In the genomic region with DNA sequence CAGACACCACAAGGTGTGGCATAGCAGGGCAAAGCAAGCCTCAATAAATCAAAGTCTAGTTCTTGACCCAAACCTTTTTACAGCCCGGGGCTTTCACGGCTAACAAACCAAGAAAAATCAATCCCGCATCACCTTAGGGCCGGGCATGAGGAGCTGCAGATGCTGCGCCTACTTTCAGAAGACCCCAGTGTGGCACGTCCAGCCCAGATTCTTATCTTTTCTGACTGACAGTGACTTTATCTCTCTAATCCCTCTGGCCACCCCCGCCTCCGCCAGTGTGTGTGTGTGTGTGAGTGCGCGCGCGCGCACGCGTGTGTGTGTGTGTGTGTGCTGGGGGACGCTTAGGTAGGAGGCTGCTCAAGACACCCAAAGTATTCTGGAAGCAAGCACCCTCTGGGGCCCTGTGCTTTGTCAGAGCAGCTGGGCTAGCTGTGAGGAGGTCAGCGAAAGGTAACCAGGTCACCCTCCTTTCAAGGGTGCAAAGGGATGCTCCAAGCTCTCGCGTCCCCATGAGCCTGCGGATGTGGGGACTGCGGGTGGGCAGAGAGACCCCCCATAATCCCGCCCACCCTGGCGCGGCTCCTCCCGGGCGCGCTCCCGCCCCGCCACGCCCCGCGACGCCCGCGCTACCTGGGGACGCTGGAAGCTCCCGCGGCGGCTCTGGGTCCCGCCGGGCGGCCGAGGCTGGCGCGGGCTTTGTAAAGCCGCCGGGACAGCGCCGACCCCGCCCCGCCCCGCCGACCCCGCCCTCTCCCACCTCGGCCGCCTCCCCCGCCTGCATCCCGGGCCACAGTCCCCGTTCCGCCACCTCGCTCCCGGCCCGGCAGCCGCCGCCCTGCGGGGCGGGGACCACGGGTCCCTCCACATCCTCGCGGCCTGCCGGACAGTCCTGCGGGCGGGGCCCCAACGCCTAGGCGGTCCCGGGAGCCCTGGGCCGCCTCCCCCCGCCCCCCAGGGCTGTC, we compare ENCODE assay signal across 1 cellular context.
TF ChIP-seq lines count a peak whose summit lies in the region.

No MANE protein-coding gene starts in this region.

TF ChIP-seq in K562, 482 proteins besides CTCF, POLR2A, EP300 and RAD21 (continued from another document and continues in another):
- 0 out of 2 replicates have a peak, but pooled peaks have one; percentile 18 for TF ChIP-seq SMAD4 (CRISPR knock-in tag; conservative IDR thresholded peaks at IDR 0.05)
- 0 out of 2 replicates have a peak, but pooled peaks have one; percentile 36 for TF ChIP-seq DIDO1 (tag; IDR thresholded peaks at IDR 0.05; ENCODE audit: low read depth)
- no peak for TF ChIP-seq SMAD2 (IDR thresholded peaks at IDR 0.05; ENCODE audit: low read depth, low read length)
- TF ChIP-seq ZNF165 (CRISPR knock-in tag; IDR thresholded peaks at IDR 0.05; ENCODE audit: borderline replicate concordance): no peak
- TF ChIP-seq KDM5B (IDR thresholded peaks at IDR 0.05; ENCODE audit: insufficient replicate concordance, low read depth, low read length): no peak
- peak; percentile 67 for TF ChIP-seq MEIS2 (IDR thresholded peaks at IDR 0.05; ENCODE audit: partially characterized antibody)
- TF ChIP-seq ZNF280A (IDR thresholded peaks at IDR 0.05; ENCODE audit: low read depth, partially characterized antibody): no peak
- no peak for TF ChIP-seq ARNT (IDR thresholded peaks at IDR 0.05)
- TF ChIP-seq CBFA2T2 (conservative IDR thresholded peaks at IDR 0.05): peak; percentile 2; the same call in 1 of the 2 replicates
- no peak for TF ChIP-seq ZBTB9 (CRISPR knock-in tag; IDR thresholded peaks at IDR 0.05)
- TF ChIP-seq PHF21A (IDR thresholded peaks at IDR 0.05; ENCODE audit: borderline replicate concordance, low read depth): peak; percentile 41; the same call in 1 of the 2 replicates
- TF ChIP-seq CBX3 (IDR thresholded peaks at IDR 0.05; ENCODE audit: borderline replicate concordance in 1 of 2, low read length in 2 of 2): no peak
- TF ChIP-seq PPARD (CRISPR knock-in tag; IDR thresholded peaks at IDR 0.05): no peak
- TF ChIP-seq KAT2B (IDR thresholded peaks at IDR 0.05; ENCODE audit: low read depth, low read length): no peak
- no peak for TF ChIP-seq POU5F1 (IDR thresholded peaks at IDR 0.05; ENCODE audit: borderline replicate concordance, low read depth, low read length, partially characterized antibody)
- TF ChIP-seq ZNF507 (tag; conservative IDR thresholded peaks at IDR 0.05): no peak
- TF ChIP-seq ZEB2 (IDR thresholded peaks at IDR 0.05): no peak
- TF ChIP-seq, protein P1, sequence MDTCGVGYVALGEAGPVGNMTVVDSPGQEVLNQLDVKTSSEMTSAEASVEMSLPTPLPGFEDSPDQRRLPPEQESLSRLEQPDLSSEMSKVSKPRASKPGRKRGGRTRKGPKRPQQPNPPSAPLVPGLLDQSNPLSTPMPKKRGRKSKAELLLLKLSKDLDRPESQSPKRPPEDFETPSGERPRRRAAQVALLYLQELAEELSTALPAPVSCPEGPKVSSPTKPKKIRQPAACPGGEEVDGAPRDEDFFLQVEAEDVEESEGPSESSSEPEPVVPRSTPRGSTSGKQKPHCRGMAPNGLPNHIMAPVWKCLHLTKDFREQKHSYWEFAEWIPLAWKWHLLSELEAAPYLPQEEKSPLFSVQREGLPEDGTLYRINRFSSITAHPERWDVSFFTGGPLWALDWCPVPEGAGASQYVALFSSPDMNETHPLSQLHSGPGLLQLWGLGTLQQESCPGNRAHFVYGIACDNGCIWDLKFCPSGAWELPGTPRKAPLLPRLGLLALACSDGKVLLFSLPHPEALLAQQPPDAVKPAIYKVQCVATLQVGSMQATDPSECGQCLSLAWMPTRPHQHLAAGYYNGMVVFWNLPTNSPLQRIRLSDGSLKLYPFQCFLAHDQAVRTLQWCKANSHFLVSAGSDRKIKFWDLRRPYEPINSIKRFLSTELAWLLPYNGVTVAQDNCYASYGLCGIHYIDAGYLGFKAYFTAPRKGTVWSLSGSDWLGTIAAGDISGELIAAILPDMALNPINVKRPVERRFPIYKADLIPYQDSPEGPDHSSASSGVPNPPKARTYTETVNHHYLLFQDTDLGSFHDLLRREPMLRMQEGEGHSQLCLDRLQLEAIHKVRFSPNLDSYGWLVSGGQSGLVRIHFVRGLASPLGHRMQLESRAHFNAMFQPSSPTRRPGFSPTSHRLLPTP (IDR thresholded peaks at IDR 0.05; ENCODE audit: borderline replicate concordance, extremely low read depth, insufficient read length): no peak
- TF ChIP-seq, protein P2, sequence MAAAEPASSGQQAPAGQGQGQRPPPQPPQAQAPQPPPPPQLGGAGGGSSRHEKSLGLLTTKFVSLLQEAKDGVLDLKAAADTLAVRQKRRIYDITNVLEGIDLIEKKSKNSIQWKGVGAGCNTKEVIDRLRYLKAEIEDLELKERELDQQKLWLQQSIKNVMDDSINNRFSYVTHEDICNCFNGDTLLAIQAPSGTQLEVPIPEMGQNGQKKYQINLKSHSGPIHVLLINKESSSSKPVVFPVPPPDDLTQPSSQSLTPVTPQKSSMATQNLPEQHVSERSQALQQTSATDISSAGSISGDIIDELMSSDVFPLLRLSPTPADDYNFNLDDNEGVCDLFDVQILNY (CRISPR knock-in tag; IDR thresholded peaks at IDR 0.05): no peak
- TF ChIP-seq NCOA6 (IDR thresholded peaks at IDR 0.05): no peak
- no peak for TF ChIP-seq ZNF764 (CRISPR knock-in tag; IDR thresholded peaks at IDR 0.05; ENCODE audit: low read depth)
- TF ChIP-seq, protein P3, sequence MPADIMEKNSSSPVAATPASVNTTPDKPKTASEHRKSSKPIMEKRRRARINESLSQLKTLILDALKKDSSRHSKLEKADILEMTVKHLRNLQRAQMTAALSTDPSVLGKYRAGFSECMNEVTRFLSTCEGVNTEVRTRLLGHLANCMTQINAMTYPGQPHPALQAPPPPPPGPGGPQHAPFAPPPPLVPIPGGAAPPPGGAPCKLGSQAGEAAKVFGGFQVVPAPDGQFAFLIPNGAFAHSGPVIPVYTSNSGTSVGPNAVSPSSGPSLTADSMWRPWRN (IDR thresholded peaks at IDR 0.05; ENCODE audit: low read depth): no peak
- no peak for TF ChIP-seq GATA2 (CRISPR knock-in tag; IDR thresholded peaks at IDR 0.05)
- TF ChIP-seq HNRNPLL (IDR thresholded peaks at IDR 0.05; ENCODE audit: low read depth, low read length, poor library complexity, severe bottlenecking): no peak
- TF ChIP-seq ZNF24 (IDR thresholded peaks at IDR 0.05): no peak
- TF ChIP-seq, protein P4, sequence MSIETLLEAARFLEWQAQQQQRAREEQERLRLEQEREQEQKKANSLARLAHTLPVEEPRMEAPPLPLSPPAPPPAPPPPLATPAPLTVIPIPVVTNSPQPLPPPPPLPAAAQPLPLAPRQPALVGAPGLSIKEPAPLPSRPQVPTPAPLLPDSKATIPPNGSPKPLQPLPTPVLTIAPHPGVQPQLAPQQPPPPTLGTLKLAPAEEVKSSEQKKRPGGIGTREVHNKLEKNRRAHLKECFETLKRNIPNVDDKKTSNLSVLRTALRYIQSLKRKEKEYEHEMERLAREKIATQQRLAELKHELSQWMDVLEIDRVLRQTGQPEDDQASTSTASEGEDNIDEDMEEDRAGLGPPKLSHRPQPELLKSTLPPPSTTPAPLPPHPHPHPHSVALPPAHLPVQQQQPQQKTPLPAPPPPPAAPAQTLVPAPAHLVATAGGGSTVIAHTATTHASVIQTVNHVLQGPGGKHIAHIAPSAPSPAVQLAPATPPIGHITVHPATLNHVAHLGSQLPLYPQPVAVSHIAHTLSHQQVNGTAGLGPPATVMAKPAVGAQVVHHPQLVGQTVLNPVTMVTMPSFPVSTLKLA (conservative IDR thresholded peaks at IDR 0.05): 0 out of 4 replicates have a peak, but pooled peaks of 1 of the 2 experiments have one; percentile 28
- no peak for TF ChIP-seq NFIC (IDR thresholded peaks at IDR 0.05)
- no peak for TF ChIP-seq ZNF707 (CRISPR knock-in tag; conservative IDR thresholded peaks at IDR 0.05)
- no peak for TF ChIP-seq GABPB2 (CRISPR knock-in tag; conservative IDR thresholded peaks at IDR 0.05)
- TF ChIP-seq RAD51 (IDR thresholded peaks at IDR 0.05; ENCODE audit: borderline replicate concordance, low read depth): no peak
- TF ChIP-seq, protein P5, sequence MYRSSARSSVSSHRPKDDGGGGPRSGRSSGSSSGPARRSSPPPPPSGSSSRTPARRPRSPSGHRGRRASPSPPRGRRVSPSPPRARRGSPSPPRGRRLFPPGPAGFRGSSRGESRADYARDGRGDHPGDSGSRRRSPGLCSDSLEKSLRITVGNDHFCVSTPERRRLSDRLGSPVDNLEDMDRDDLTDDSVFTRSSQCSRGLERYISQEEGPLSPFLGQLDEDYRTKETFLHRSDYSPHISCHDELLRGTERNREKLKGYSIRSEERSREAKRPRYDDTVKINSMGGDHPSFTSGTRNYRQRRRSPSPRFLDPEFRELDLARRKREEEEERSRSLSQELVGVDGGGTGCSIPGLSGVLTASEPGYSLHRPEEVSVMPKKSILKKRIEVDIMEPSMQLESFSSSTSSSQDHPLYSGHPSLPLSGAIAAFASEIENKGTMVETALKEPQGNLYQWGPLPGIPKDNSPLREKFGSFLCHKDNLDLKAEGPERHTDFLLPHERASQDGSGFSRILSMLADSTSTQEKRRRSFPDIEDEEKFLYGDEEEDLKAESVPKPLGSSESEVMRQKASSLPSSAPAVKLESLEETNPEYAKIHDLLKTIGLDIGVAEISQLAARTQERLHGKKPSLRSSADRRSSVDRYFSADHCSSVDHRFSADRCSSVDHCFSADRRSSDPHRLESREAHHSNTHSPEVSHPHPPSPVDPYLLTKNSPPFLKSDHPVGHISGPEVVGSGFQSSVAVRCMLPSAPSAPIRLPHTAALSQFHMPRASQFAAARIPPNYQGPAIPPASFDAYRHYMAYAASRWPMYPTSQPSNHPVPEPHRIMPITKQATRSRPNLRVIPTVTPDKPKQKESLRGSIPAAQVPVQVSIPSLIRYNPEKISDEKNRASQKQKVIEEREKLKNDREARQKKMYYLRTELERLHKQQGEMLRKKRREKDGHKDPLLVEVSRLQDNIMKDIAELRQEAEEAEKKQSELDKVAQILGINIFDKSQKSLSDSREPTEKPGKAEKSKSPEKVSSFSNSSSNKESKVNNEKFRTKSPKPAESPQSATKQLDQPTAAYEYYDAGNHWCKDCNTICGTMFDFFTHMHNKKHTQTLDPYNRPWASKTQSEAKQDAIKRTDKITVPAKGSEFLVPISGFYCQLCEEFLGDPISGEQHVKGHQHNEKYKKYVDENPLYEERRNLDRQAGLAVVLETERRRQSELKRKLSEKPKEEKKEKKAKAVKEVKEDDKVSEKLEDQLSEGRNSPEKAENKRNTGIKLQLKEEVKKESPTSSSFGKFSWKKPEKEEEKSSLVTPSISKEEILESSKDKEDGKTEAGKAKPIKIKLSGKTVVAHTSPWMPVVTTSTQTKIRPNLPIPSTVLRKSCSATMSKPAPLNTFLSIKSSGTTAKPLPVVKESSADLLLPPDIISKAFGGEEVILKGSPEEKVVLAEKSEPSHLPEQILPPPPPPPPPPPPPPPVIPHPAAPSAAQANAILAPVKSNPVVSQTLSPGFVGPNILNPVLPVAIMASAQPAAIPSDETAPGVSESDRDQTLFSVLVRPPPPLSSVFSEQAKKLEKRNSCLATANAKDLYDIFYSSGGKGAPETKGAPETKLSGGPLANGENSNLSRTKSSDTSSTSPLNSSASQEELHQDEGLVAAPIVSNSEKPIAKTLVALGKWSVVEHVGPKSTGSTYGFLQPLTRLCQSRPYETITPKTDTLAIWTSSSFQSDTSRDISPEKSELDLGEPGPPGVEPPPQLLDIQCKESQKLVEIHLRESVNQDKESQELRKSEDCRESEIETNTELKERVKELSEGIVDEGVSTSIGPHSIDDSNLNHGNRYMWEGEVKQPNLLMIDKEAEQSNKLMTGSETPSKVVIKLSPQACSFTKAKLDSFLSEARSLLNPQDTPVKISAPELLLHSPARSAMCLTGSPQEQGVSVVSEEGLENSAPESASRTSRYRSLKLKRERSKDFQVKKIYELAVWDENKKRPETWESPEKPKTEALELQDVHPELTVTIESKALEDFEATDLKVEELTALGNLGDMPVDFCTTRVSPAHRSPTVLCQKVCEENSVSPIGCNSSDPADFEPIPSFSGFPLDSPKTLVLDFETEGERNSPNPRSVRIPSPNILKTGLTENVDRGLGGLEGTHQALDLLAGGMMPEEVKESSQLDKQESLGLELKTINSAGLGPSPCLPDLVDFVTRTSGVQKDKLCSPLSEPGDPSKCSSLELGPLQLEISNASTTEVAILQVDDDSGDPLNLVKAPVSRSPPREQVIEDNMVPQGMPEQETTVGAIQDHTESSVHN (IDR thresholded peaks at IDR 0.05; ENCODE audit: borderline replicate concordance in 1 of 2, low read depth in 1 of 2): no peak
- TF ChIP-seq, protein P6, sequence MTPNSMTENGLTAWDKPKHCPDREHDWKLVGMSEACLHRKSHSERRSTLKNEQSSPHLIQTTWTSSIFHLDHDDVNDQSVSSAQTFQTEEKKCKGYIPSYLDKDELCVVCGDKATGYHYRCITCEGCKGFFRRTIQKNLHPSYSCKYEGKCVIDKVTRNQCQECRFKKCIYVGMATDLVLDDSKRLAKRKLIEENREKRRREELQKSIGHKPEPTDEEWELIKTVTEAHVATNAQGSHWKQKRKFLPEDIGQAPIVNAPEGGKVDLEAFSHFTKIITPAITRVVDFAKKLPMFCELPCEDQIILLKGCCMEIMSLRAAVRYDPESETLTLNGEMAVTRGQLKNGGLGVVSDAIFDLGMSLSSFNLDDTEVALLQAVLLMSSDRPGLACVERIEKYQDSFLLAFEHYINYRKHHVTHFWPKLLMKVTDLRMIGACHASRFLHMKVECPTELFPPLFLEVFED (CRISPR knock-in tag; conservative IDR thresholded peaks at IDR 0.05): no peak
- no peak for TF ChIP-seq ZKSCAN8 (CRISPR knock-in tag; IDR thresholded peaks at IDR 0.05)
- TF ChIP-seq KDM1A (IDR thresholded peaks at IDR 0.05): peak; percentile 65 to 82
- TF ChIP-seq HDAC1 (IDR thresholded peaks at IDR 0.05): no peak; a peak in 1 of 4 replicates
- peak; percentile 77 for TF ChIP-seq CCNT2 (IDR thresholded peaks at IDR 0.05; ENCODE audit: borderline replicate concordance, extremely low read depth, insufficient read length, low read depth, low read length)
